ENCODE assay signal across 8 cellular contexts in the genomic region with DNA sequence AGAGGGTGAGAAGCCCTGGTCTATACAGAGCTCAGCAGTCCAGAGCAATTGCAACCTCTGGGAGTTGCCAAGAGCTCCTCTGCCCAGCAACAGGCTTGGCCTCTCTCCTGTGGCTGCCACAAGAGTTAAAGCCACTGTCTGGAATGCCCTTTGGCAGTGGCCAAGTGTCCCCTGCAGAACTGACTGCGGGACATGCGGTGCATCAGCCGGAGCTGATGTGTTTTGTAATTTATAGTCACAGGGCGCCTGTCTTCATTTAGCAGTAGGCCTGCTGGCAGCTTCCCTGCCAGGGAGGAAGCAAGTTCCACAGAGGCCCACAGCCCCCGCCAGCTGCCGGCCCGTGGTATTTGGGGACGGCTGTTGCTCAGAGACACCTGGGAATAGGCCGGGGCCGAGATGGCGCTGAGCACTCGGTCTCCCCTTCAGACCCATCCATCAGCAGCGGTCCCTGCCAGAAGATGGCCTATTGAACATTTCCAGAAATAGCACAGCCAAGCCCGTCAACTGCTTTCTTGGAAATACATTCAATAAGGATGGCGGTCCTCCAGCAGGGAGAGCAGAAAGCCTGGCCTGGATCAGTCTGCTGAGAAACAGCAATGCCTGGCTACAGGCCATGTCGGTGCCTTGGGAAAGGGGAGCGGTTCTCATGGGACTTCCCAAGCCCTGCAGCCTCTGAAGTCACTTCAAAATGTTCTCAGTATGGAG.
DNase-seq lines count a peak whose midpoint lies in the region; ATAC-seq and FAIRE-seq lines count a peak whose summit lies in the region.

No MANE protein-coding gene starts in this region.

- DNase-seq in NCI-H2171 treated with DMSO at 0.1 percent for 48 hours (lab: John Stamatoyannopoulos, UW) (peak; percentile 96), medulla oblongata (ENCODE audit: extremely low spot score) (peak; percentile 89), substantia nigra (lab: John Stamatoyannopoulos, UW) (peak in 48 of 49 donors; percentile 15 to 93 (median 72)), GM19239 (ENCODE audit: insufficient read length, low spot score) (no peak), AML-193 (lab: John Stamatoyannopoulos, UW) (no peak)
- no peak for DNase-seq in effector CD4-positive, alpha-beta T cell

- WGBS in esophagus, 2 donors, result 14 to 31% methylated on average over 17 of the region's 17 CpGs

- no peak overlapping the region for H3K4me3 ChIP-seq in esophagus (ENCODE audit: low read depth in 1 of 2, low read length in 2 of 2)

- ATAC-seq in HG03460 (IDR thresholded peaks at IDR 0.05; ENCODE audit: unreplicated experiment), result no peak

- no peak for FAIRE-seq in GM19239 (lab: Jason Lieb, UNC)

- H3K9me3 ChIP-seq in esophagus (ENCODE audit: control insufficient read depth in 2 of 2, insufficient read depth in 1 of 2, low read depth in 1 of 2, low read length in 1 of 2), result no peaks in the 10 kb centered on the region

- peaks cover 3 to 4% of the 10 kb centered on the region in 2 donors for H3K4me1 ChIP-seq in esophagus (ENCODE audit: control insufficient read depth in 2 of 2, insufficient read depth in 2 of 2, low read length in 1 of 2)

- H3K27ac ChIP-seq in esophagus (ENCODE audit: low read depth in 2 of 2, low read length in 1 of 2) (peak overlapping the region; percentile 18 to 54), substantia nigra (ENCODE audit: low read depth, low read length, poor library complexity, severe bottlenecking) (no peak overlapping the region)

- H3K27me3 ChIP-seq in esophagus (ENCODE audit: control insufficient read depth in 1 of 2, insufficient read depth in 2 of 2, low read length in 2 of 2), result no peaks in the 10 kb centered on the region

- H3K36me3 ChIP-seq in esophagus (ENCODE audit: control insufficient read depth in 2 of 2, insufficient read depth in 2 of 2, low read length in 1 of 2), result no peaks in the 10 kb centered on the region

Comparison
In these comparisons a context has a peak if more than half of its experiments do, and no peak if none do; other contexts are left out.
1. DNase-seq: peak in NCI-H2171 treated with DMSO at 0.1 percent for 48 hours (single experiment), medulla oblongata (single experiment) and substantia nigra (48 of 49); none in GM19239 (single experiment), AML-193 (0 of 2) and effector CD4-positive, alpha-beta T cell (single experiment).